1 cellular context compared by ENCODE assay signal in the genomic region with DNA sequence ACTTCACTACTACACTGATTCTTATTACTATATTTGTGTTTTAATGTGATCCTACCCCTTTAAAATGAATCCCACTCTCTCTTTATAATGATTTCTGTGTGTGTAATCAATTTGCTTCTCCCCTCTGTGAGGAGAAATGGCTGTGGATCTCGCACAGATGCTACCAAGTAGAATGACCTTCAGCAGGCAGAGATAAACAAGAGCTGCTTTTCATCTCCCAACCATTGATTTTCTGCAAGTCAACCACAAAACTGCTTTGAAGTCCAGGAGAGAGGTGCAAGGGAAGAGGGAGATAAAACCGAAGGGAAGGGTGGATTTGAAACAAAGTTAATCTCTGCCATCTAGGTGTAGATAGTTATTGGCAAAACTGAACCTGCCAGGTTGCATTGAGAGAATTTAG.
TF ChIP-seq lines count a peak whose summit lies in the region.

No MANE protein-coding gene starts in this region.

TF ChIP-seq in HepG2, 621 proteins besides CTCF, POLR2A, EP300 and RAD21 (continued from another document and continues in another):
- TF ChIP-seq HNF1A (IDR thresholded peaks at IDR 0.05; ENCODE audit: low read depth) (peak; percentile 66), HNF1A (CRISPR knock-in tag; IDR thresholded peaks at IDR 0.05; ENCODE audit: borderline replicate concordance) (peak; percentile 60; the same call in 1 of the 2 replicates), ZBTB7B (CRISPR knock-in tag; IDR thresholded peaks at IDR 0.05) (peak; percentile 68; the same call in 1 of the 2 replicates), NFRKB (IDR thresholded peaks at IDR 0.05) (no peak), ASH2L (IDR thresholded peaks at IDR 0.05; ENCODE audit: insufficient read length, low read depth, low read length) (peak; percentile 43), ZNF615 (CRISPR knock-in tag; IDR thresholded peaks at IDR 0.05; ENCODE audit: borderline replicate concordance) (no peak), NCOA2 (CRISPR knock-in tag; IDR thresholded peaks at IDR 0.05) (peak; percentile 96), WIZ (CRISPR knock-in tag; IDR thresholded peaks at IDR 0.05) (no peak), CCDC6 (CRISPR knock-in tag; IDR thresholded peaks at IDR 0.05) (no peak), ZSCAN21 (CRISPR knock-in tag; IDR thresholded peaks at IDR 0.05; ENCODE audit: borderline replicate concordance) (no peak), GTF2F1 (IDR thresholded peaks at IDR 0.05; ENCODE audit: low read length) (no peak), SALL2 (CRISPR knock-in tag; IDR thresholded peaks at IDR 0.05) (no peak), GLI4 (CRISPR knock-in tag; IDR thresholded peaks at IDR 0.05; ENCODE audit: borderline replicate concordance) (no peak), ZNF574 (CRISPR knock-in tag; IDR thresholded peaks at IDR 0.05) (peak; percentile 45; the same call in 1 of the 2 replicates), KDM4B (CRISPR knock-in tag; IDR thresholded peaks at IDR 0.05) (peak; percentile 73; the same call in 1 of the 2 replicates), THYN1 (CRISPR knock-in tag; IDR thresholded peaks at IDR 0.05; ENCODE audit: borderline replicate concordance, low read depth) (no peak), TEAD3 (CRISPR knock-in tag; optimal IDR thresholded peaks at IDR 0.05; ENCODE audit: borderline replicate concordance) (peak; percentile 87), BCL3 (CRISPR knock-in tag; IDR thresholded peaks at IDR 0.05) (no peak), SMC3 (IDR thresholded peaks at IDR 0.05; ENCODE audit: low read length) (no peak), ZNF354B (CRISPR knock-in tag; IDR thresholded peaks at IDR 0.05) (0 out of 2 replicates have a peak, but pooled peaks have one; percentile 74), ZNF839 (CRISPR knock-in tag; IDR thresholded peaks at IDR 0.05; ENCODE audit: borderline replicate concordance) (no peak), RARA (CRISPR knock-in tag; IDR thresholded peaks at IDR 0.05) (peak; percentile 81), HNF4G (IDR thresholded peaks at IDR 0.05; ENCODE audit: borderline replicate concordance, low read depth, low read length) (peak; percentile 61; the same call in 1 of the 2 replicates), HNF4G (CRISPR knock-in tag; IDR thresholded peaks at IDR 0.05; ENCODE audit: borderline replicate concordance, low read depth) (no peak), ZNF207 (IDR thresholded peaks at IDR 0.05; ENCODE audit: borderline replicate concordance) (no peak), ARNTL (CRISPR knock-in tag; IDR thresholded peaks at IDR 0.05) (no peak), SIX4 (CRISPR knock-in tag; IDR thresholded peaks at IDR 0.05) (no peak), DR1 (CRISPR knock-in tag; IDR thresholded peaks at IDR 0.05) (no peak), DPF2 (CRISPR knock-in tag; IDR thresholded peaks at IDR 0.05; ENCODE audit: borderline replicate concordance, low read depth) (peak; percentile 94), NFIB (CRISPR knock-in tag; IDR thresholded peaks at IDR 0.05; ENCODE audit: borderline replicate concordance) (no peak)
- TF ChIP-seq, protein P1, sequence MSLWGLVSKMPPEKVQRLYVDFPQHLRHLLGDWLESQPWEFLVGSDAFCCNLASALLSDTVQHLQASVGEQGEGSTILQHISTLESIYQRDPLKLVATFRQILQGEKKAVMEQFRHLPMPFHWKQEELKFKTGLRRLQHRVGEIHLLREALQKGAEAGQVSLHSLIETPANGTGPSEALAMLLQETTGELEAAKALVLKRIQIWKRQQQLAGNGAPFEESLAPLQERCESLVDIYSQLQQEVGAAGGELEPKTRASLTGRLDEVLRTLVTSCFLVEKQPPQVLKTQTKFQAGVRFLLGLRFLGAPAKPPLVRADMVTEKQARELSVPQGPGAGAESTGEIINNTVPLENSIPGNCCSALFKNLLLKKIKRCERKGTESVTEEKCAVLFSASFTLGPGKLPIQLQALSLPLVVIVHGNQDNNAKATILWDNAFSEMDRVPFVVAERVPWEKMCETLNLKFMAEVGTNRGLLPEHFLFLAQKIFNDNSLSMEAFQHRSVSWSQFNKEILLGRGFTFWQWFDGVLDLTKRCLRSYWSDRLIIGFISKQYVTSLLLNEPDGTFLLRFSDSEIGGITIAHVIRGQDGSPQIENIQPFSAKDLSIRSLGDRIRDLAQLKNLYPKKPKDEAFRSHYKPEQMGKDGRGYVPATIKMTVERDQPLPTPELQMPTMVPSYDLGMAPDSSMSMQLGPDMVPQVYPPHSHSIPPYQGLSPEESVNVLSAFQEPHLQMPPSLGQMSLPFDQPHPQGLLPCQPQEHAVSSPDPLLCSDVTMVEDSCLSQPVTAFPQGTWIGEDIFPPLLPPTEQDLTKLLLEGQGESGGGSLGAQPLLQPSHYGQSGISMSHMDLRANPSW (CRISPR knock-in tag; IDR thresholded peaks at IDR 0.05; ENCODE audit: borderline replicate concordance): peak; percentile 70; the same call in 1 of the 2 replicates
- TF ChIP-seq, protein P2, sequence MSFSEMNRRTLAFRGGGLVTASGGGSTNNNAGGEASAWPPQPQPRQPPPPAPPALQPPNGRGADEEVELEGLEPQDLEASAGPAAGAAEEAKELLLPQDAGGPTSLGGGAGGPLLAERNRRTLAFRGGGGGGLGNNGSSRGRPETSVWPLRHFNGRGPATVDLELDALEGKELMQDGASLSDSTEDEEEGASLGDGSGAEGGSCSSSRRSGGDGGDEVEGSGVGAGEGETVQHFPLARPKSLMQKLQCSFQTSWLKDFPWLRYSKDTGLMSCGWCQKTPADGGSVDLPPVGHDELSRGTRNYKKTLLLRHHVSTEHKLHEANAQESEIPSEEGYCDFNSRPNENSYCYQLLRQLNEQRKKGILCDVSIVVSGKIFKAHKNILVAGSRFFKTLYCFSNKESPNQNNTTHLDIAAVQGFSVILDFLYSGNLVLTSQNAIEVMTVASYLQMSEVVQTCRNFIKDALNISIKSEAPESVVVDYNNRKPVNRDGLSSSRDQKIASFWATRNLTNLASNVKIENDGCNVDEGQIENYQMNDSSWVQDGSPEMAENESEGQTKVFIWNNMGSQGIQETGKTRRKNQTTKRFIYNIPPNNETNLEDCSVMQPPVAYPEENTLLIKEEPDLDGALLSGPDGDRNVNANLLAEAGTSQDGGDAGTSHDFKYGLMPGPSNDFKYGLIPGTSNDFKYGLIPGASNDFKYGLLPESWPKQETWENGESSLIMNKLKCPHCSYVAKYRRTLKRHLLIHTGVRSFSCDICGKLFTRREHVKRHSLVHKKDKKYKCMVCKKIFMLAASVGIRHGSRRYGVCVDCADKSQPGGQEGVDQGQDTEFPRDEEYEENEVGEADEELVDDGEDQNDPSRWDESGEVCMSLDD (CRISPR knock-in tag; IDR thresholded peaks at IDR 0.05; ENCODE audit: borderline replicate concordance): no peak
- TF ChIP-seq, protein P3, sequence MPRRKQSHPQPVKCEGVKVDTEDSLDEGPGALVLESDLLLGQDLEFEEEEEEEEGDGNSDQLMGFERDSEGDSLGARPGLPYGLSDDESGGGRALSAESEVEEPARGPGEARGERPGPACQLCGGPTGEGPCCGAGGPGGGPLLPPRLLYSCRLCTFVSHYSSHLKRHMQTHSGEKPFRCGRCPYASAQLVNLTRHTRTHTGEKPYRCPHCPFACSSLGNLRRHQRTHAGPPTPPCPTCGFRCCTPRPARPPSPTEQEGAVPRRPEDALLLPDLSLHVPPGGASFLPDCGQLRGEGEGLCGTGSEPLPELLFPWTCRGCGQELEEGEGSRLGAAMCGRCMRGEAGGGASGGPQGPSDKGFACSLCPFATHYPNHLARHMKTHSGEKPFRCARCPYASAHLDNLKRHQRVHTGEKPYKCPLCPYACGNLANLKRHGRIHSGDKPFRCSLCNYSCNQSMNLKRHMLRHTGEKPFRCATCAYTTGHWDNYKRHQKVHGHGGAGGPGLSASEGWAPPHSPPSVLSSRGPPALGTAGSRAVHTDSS (CRISPR knock-in tag; conservative IDR thresholded peaks at IDR 0.05): no peak
- TF ChIP-seq, protein P4, sequence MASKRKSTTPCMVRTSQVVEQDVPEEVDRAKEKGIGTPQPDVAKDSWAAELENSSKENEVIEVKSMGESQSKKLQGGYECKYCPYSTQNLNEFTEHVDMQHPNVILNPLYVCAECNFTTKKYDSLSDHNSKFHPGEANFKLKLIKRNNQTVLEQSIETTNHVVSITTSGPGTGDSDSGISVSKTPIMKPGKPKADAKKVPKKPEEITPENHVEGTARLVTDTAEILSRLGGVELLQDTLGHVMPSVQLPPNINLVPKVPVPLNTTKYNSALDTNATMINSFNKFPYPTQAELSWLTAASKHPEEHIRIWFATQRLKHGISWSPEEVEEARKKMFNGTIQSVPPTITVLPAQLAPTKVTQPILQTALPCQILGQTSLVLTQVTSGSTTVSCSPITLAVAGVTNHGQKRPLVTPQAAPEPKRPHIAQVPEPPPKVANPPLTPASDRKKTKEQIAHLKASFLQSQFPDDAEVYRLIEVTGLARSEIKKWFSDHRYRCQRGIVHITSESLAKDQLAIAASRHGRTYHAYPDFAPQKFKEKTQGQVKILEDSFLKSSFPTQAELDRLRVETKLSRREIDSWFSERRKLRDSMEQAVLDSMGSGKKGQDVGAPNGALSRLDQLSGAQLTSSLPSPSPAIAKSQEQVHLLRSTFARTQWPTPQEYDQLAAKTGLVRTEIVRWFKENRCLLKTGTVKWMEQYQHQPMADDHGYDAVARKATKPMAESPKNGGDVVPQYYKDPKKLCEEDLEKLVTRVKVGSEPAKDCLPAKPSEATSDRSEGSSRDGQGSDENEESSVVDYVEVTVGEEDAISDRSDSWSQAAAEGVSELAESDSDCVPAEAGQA (IDR thresholded peaks at IDR 0.05; ENCODE audit: low read depth): no peak
- TF ChIP-seq, protein P4 (CRISPR knock-in tag; IDR thresholded peaks at IDR 0.05; ENCODE audit: borderline replicate concordance): no peak
